In the genomic region with DNA sequence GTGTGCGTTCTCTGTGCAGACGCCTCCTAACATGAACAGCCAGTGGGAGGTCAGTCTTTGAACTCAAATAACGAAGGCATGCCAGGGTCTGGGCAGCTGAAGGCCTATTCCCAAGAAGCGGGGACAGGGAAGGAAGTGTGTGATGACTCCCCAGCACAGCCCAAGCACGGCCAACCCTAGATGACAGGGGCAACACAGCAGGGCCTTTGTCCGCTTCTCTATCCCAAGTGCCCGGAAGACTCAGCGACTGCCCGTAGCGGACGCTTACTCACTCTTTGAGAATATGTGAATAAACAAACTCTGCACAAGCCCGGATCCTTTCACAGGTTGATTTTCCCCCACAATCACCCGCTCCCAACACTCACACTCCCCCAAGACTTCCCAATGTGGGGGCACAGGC, we compare ENCODE assay signal across 16 cellular contexts. TPM values are rescaled to one million over a fixed set of nuclear protein-coding genes. Genes with fewer than 3 reads are reported as not detected.
DNase-seq lines count a peak whose midpoint lies in the region; ATAC-seq and TF ChIP-seq lines count a peak whose summit lies in the region.
"Had no signal": no experiment of that assay in that cellular context is flagged by ENCODE, and none has a peak within 500 bp of the region (broad histone marks: within the 10 kb centered on the region; RNA-seq: fewer than 3 reads in every experiment).

No MANE protein-coding gene starts in this region.

- in situ Hi-C loops in transverse colon (cut with MboI; ENCODE audit: low pct_ligation_motif_present in 1 of 4, low pct_unique_long_range_greater_than_20kb in 1 of 4, low sequenced_read_pairs in 3 of 4), result no loop called here

- H3K9me3 ChIP-seq in esophagus muscularis mucosa (peaks cover 0 to 6% (median 3%) of the 10 kb centered on the region in 4 donors), transverse colon (no peaks in the 10 kb centered on the region), Caco-2 (no peaks in the 10 kb centered on the region; the same call in 1 of the 2 replicates)
- H3K9me3 ChIP-seq in CD8-positive, alpha-beta T cell (ENCODE audit: low read length), result no peaks in the 10 kb centered on the region
- H3K9me3 ChIP-seq: pancreas had no signal

- peak overlapping the region; percentile 90 for H3K27ac Mint-ChIP-seq in neural crest cell (ENCODE audit: unreplicated experiment)
- H3K27ac Mint-ChIP-seq in Caco-2 (ENCODE audit: unreplicated experiment), result no peak overlapping the region
- H3K27ac Mint-ChIP-seq in activated CD4-positive, alpha-beta T cell treated with anti-CD3 and anti-CD28 coated beads, Interleukin-2, amount 10 ng/mL, durations not matched to agents 7 days and 5 days, result no peak overlapping the region
- no peak overlapping the region for H3K27ac Mint-ChIP-seq in CD8-positive, alpha-beta T cell
- H3K27ac Mint-ChIP-seq: T-helper 1 cell treated with Interleukin-12 subunit alpha and Interleukin-12 subunit beta and Interleukin-4 antibody, amounts not matched to agents 30 μg/mL and 1 μg/mL, for 36 hours had no signal

- peak overlapping the region; percentile 24 for H3K4me3 ChIP-seq in WI38 (ENCODE audit: low read depth, low read length)
- H3K4me3 ChIP-seq in esophagus muscularis mucosa, result no peak overlapping the region
- H3K4me3 ChIP-seq in transverse colon, result no peak overlapping the region
- H3K4me3 ChIP-seq in Caco-2 (ENCODE audit: low read depth, low read length), result no peak overlapping the region
- no peak overlapping the region for H3K4me3 ChIP-seq in CD8-positive, alpha-beta T cell (ENCODE audit: low read depth, low read length)
- H3K4me3 ChIP-seq: pancreas had no signal

- peaks cover 44% of the 10 kb centered on the region for H3K36me3 Mint-ChIP-seq in neural crest cell (ENCODE audit: low read depth)
- peaks cover 77% of the 10 kb centered on the region for H3K36me3 Mint-ChIP-seq in Caco-2 (ENCODE audit: insufficient read depth, unreplicated experiment)
- H3K36me3 Mint-ChIP-seq in activated CD4-positive, alpha-beta T cell treated with anti-CD3 and anti-CD28 coated beads, Interleukin-2, amount 10 ng/mL, durations not matched to agents 7 days and 5 days (ENCODE audit: low read depth), result no peaks in the 10 kb centered on the region
- peaks cover 21% of the 10 kb centered on the region for H3K36me3 Mint-ChIP-seq in CD8-positive, alpha-beta T cell

- ATAC-seq in CD8-positive, alpha-beta T cell, result no peak

- CTCF ChIA-PET in Caco-2 (lab: Charles Lee), result no interaction called here
- CTCF ChIA-PET in activated CD4-positive, alpha-beta T cell treated with anti-CD3 and anti-CD28 coated beads, Interleukin-2, amount 10 ng/mL, durations not matched to agents 7 days and 5 days (lab: Charles Lee), result no interaction called here
- CTCF ChIA-PET in CD8-positive, alpha-beta T cell (lab: Charles Lee), result no interaction called here

- TF ChIP-seq CTCF in WI38 (IDR thresholded peaks at IDR 0.05; ENCODE audit: low read depth, low read length) (no peak), esophagus muscularis mucosa (IDR thresholded peaks at IDR 0.05) (no peak), neural crest cell (conservative IDR thresholded peaks at IDR 0.05) (no peak), transverse colon (IDR thresholded peaks at IDR 0.05) (no peak), Caco-2 (IDR thresholded peaks at IDR 0.05; ENCODE audit: insufficient read depth in 1 of 2, low read depth in 1 of 2, low read length in 1 of 2, severe bottlenecking in 1 of 2, unreplicated experiment in 1 of 2) (no peak)
- no peak for TF ChIP-seq CTCF in CD8-positive, alpha-beta T cell (IDR thresholded peaks at IDR 0.05)

- intact Hi-C loops in esophagus muscularis mucosa (cut with DNase I), result no loop called here
- intact Hi-C loops in transverse colon (cut with DNase I; ENCODE audit: low total_unique reads), result no loop called here
- intact Hi-C loops in Caco-2 (cut with micrococcal nuclease; ENCODE audit: unreplicated experiment), result no loop called here
- intact Hi-C loops in CD8-positive, alpha-beta T cell (cut with DNase I, micrococcal nuclease), result no loop called here

- TF ChIP-seq EP300 in esophagus muscularis mucosa (IDR thresholded peaks at IDR 0.05) (no peak), transverse colon (IDR thresholded peaks at IDR 0.05; ENCODE audit: low read depth) (no peak)

- H3K36me3 ChIP-seq in esophagus muscularis mucosa, result peaks cover 18 to 30% (median 28%) of the 10 kb centered on the region in 4 donors
- no peaks in the 10 kb centered on the region for H3K36me3 ChIP-seq in transverse colon
- peaks cover 7% of the 10 kb centered on the region; the same call in 1 of the 2 replicates for H3K36me3 ChIP-seq in Caco-2 (ENCODE audit: control insufficient read depth, insufficient read depth, low read length)
- no peaks in the 10 kb centered on the region for H3K36me3 ChIP-seq in CD8-positive, alpha-beta T cell (ENCODE audit: insufficient read depth, low read length)

- peak overlapping the region; percentile 18 to 53 (median 32) for H3K27ac ChIP-seq in esophagus muscularis mucosa (replicated peaks in 1 of 4)
- peak overlapping the region; percentile 11 to 37 (median 24) for H3K27ac ChIP-seq in transverse colon
- no peak overlapping the region for H3K27ac ChIP-seq in CD8-positive, alpha-beta T cell (ENCODE audit: low read depth, low read length)

- H3K27me3 ChIP-seq in esophagus muscularis mucosa (no peaks in the 10 kb centered on the region), transverse colon (no peaks in the 10 kb centered on the region), Caco-2 (replicated peaks; ENCODE audit: control insufficient read depth, insufficient read depth, low read length) (no peaks in the 10 kb centered on the region)
- no peaks in the 10 kb centered on the region for H3K27me3 ChIP-seq in CD8-positive, alpha-beta T cell (ENCODE audit: insufficient read depth, low read length)
- H3K27me3 ChIP-seq: pancreas had no signal

- POLR2A ChIA-PET in Caco-2 (lab: Charles Lee), result no interaction called here
- POLR2A ChIA-PET in activated CD4-positive, alpha-beta T cell treated with anti-CD3 and anti-CD28 coated beads, Interleukin-2, amount 10 ng/mL, durations not matched to agents 7 days and 5 days (lab: Charles Lee), result no interaction called here
- POLR2A ChIA-PET in CD8-positive, alpha-beta T cell (lab: Charles Lee), result no interaction called here

- H3K4me1 Mint-ChIP-seq in neural crest cell (peaks cover 70% of the 10 kb centered on the region), Caco-2 (ENCODE audit: low read depth, unreplicated experiment) (peaks cover 6% of the 10 kb centered on the region)
- no peaks in the 10 kb centered on the region for H3K4me1 Mint-ChIP-seq in activated CD4-positive, alpha-beta T cell treated with anti-CD3 and anti-CD28 coated beads, Interleukin-2, amount 10 ng/mL, durations not matched to agents 7 days and 5 days
- no peaks in the 10 kb centered on the region for H3K4me1 Mint-ChIP-seq in CD8-positive, alpha-beta T cell (ENCODE audit: low read depth)

- no TSS peak for BruUV-seq in Caco-2 (replicated peaks; lab: Mats Ljungman, UMichigan)

- H3K4me3 Mint-ChIP-seq in neural crest cell (peak overlapping the region; percentile 84), Caco-2 (ENCODE audit: unreplicated experiment) (no peak overlapping the region)
- no peak overlapping the region for H3K4me3 Mint-ChIP-seq in activated CD4-positive, alpha-beta T cell treated with anti-CD3 and anti-CD28 coated beads, Interleukin-2, amount 10 ng/mL, durations not matched to agents 7 days and 5 days
- no peak overlapping the region for H3K4me3 Mint-ChIP-seq in CD8-positive, alpha-beta T cell
- H3K4me3 Mint-ChIP-seq: T-helper 1 cell treated with Interleukin-12 subunit alpha and Interleukin-12 subunit beta and Interleukin-4 antibody, amounts not matched to agents 30 μg/mL and 1 μg/mL, for 36 hours had no signal

- no peaks in the 10 kb centered on the region for H3K27me3 Mint-ChIP-seq in neural crest cell (ENCODE audit: low read depth)
- H3K27me3 Mint-ChIP-seq in Caco-2 (ENCODE audit: insufficient read depth, unreplicated experiment), result no peaks in the 10 kb centered on the region
- no peaks in the 10 kb centered on the region for H3K27me3 Mint-ChIP-seq in activated CD4-positive, alpha-beta T cell treated with anti-CD3 and anti-CD28 coated beads, Interleukin-2, amount 10 ng/mL, durations not matched to agents 7 days and 5 days
- H3K27me3 Mint-ChIP-seq in CD8-positive, alpha-beta T cell (ENCODE audit: low read depth), result no peaks in the 10 kb centered on the region

- H3K4me1 ChIP-seq in esophagus muscularis mucosa (peaks cover 50 to 79% (median 57%) of the 10 kb centered on the region in 4 donors), transverse colon (peaks cover 0 to 14% (median 0%) of the 10 kb centered on the region in 4 donors), Caco-2 (peaks cover 19% of the 10 kb centered on the region)
- H3K4me1 ChIP-seq in CD8-positive, alpha-beta T cell (ENCODE audit: insufficient read depth, low read length), result no peaks in the 10 kb centered on the region

- no peak for DNase-seq in esophagus muscularis mucosa (ENCODE audit: extremely low spot score)
- DNase-seq in neural crest cell (ENCODE audit: low read depth, low spot score), result peak; percentile 26
- no peak for DNase-seq in transverse colon
- no peak for DNase-seq in Caco-2
- no peak for DNase-seq in activated CD4-positive, alpha-beta T cell treated with anti-CD3 and anti-CD28 coated beads, Interleukin-2, amount 10 ng/mL, durations not matched to agents 7 days and 5 days
- DNase-seq in CD8-positive, alpha-beta T cell, result no peak
- DNase-seq: activated CD4-positive, alpha-beta T cell treated with anti-CD3 and anti-CD28 coated beads, Interleukin-2, amount 50 U/mL, for 48 hours; COR-L47; cortex of kidney; GOT3; NCI-H2227 treated with DMSO at 0.1 percent for 48 hours; pancreas; stimulated activated CD4-positive, alpha-beta T cell treated with anti-CD3 and anti-CD28 coated beads, Interleukin-4, amount 100 ng/mL, for 1 hour; stimulated activated naive CD4-positive, alpha-beta T cell treated with Interleukin-2 at 50 U/mL for 16 hours had no signal

- H3K9me3 Mint-ChIP-seq in neural crest cell (peaks cover 5% of the 10 kb centered on the region), Caco-2 (ENCODE audit: unreplicated experiment) (peaks cover 39% of the 10 kb centered on the region)
- no peaks in the 10 kb centered on the region for H3K9me3 Mint-ChIP-seq in activated CD4-positive, alpha-beta T cell treated with anti-CD3 and anti-CD28 coated beads, Interleukin-2, amount 10 ng/mL, durations not matched to agents 7 days and 5 days
- no peaks in the 10 kb centered on the region for H3K9me3 Mint-ChIP-seq in CD8-positive, alpha-beta T cell
- H3K9me3 Mint-ChIP-seq: T-helper 1 cell treated with Interleukin-12 subunit alpha and Interleukin-12 subunit beta and Interleukin-4 antibody, amounts not matched to agents 30 μg/mL and 1 μg/mL, for 36 hours had no signal

- TF ChIP-seq POLR2A in esophagus muscularis mucosa (IDR thresholded peaks at IDR 0.05; ENCODE audit: low read depth), result no peak
- no peak for TF ChIP-seq POLR2A in transverse colon (IDR thresholded peaks at IDR 0.05)

- 86% methylated on average over 12 of the region's 13 CpGs for WGBS in esophagus muscularis mucosa
- 94 to 100% methylated on average over 2 to 13 of the region's 13 CpGs for WGBS in transverse colon (ENCODE audit: low coverage in 1 of 2), 2 donors

RNA-seq across cellular contexts. Expression of gene C1orf198, which starts 11.2 kb away (rescaled TPM):
- total RNA-seq in esophagus muscularis mucosa (100 to 1,000 TPM in 3 of 4 donors, 10 to 100 TPM in 1; 95.6 to 214 (median 140) TPM), neural crest cell (73.3 and 73.5 TPM in 2 replicates), transverse colon (10 to 100 TPM; 10.8 to 26.7 (median 18.2) TPM), Caco-2 (2022) (80.1 and 92.2 TPM in 2 replicates)
- total RNA-seq in activated CD4-positive, alpha-beta T cell treated with anti-CD3 and anti-CD28 coated beads, Interleukin-2, amount 10 ng/mL, durations not matched to agents 7 days and 5 days, result 1 to 10 TPM; 2.0 to 2.4 TPM
- total RNA-seq in CD8-positive, alpha-beta T cell, result 1 to 10 TPM; 3.2 to 3.8 TPM
